Comparison of ENCODE assay signal across 17 cellular contexts in genomic region chr11:67544591-67545242, GRCh38. TPM values are rescaled to one million over a fixed set of nuclear protein-coding genes. Genes with fewer than 3 reads are reported as not detected.
DNase-seq lines count a peak whose midpoint lies in the region; TF ChIP-seq lines count a peak whose summit lies in the region.
"Had no signal": no experiment of that assay in that cellular context is flagged by ENCODE, and none has a peak within 500 bp of the region (broad histone marks: within the 10 kb centered on the region; RNA-seq: fewer than 3 reads in every experiment).

No MANE protein-coding gene starts in this region.

- TF ChIP-seq CTCF in Calu3 (IDR thresholded peaks at IDR 0.05; ENCODE audit: unreplicated experiment), result no peak

- no peaks in the 10 kb centered on the region for H3K27me3 Mint-ChIP-seq in Calu3 (ENCODE audit: unreplicated experiment)

- H3K27ac Mint-ChIP-seq in Calu3 (ENCODE audit: unreplicated experiment), result peak overlapping the region; percentile 30
- H3K27ac Mint-ChIP-seq: effector memory CD8-positive, alpha-beta T cell; HFFc6; IgD-negative memory B cell had no signal

- DNase-seq in Calu3 (peak; percentile 38), SW480 (ENCODE audit: low spot score) (peak; percentile 79), kidney tubule cell (ENCODE audit: low spot score) (peak; percentile 86), pons (ENCODE audit: low spot score) (peak; percentile 13), KG1 (lab: John Stamatoyannopoulos, UW) (no peak), NCI-H748 treated with DMSO at 0.1 percent for 48 hours (lab: John Stamatoyannopoulos, UW) (no peak), NCI-H82 treated with DMSO at 0.1 percent for 48 hours (lab: John Stamatoyannopoulos, UW; ENCODE audit: unreplicated experiment) (no peak)
- no peak for DNase-seq in stimulated activated CD4-positive, alpha-beta T cell treated with anti-CD3 and anti-CD28 coated beads, Interleukin-15, amount 100 ng/mL, for 24 hours
- DNase-seq: activated T-cell treated with anti-CD3 and anti-CD28 coated beads, Interleukin-2, amount 50 U/mL, for 1 hour; effector memory CD8-positive, alpha-beta T cell; foreskin fibroblast; HFFc6; midbrain had no signal

- BruUV-seq in Calu3 (replicated peaks; lab: Mats Ljungman, UMichigan), result no TSS peak

- H3K4me1 Mint-ChIP-seq in Calu3 (ENCODE audit: low read depth, unreplicated experiment), result peaks cover 17% of the 10 kb centered on the region

- CTCF ChIA-PET in Calu3 (lab: Charles Lee), result interaction anchor here (0.7 kb wide), 1 partner anchor 26 kb away, joined by 3 read pairs; no protein-coding TSS in a partner anchor

- no peaks in the 10 kb centered on the region for H3K36me3 Mint-ChIP-seq in Calu3 (ENCODE audit: insufficient read depth, unreplicated experiment)
- H3K36me3 Mint-ChIP-seq: activated naive CD4-positive, alpha-beta T cell treated with anti-CD3 and anti-CD28 coated beads, Interleukin-2, amount 50 U/mL, for 72 hours; IgD-negative memory B cell had no signal

- peak overlapping the region; percentile 32 for H3K4me3 Mint-ChIP-seq in Calu3 (ENCODE audit: low read depth, unreplicated experiment)
- H3K4me3 Mint-ChIP-seq: effector memory CD8-positive, alpha-beta T cell; HFFc6 had no signal

- intact Hi-C loops in Calu3 (cut with micrococcal nuclease; ENCODE audit: unreplicated experiment), result no loop called here

- no peaks in the 10 kb centered on the region for H3K9me3 Mint-ChIP-seq in Calu3 (ENCODE audit: low read depth, unreplicated experiment)
- H3K9me3 Mint-ChIP-seq: activated naive CD4-positive, alpha-beta T cell treated with anti-CD3 and anti-CD28 coated beads, Interleukin-2, amount 50 U/mL, for 72 hours; effector memory CD8-positive, alpha-beta T cell; HFFc6; IgD-negative memory B cell had no signal

RNA-seq across cellular contexts. Expression of gene CABP2, which starts 21.5 kb away (rescaled TPM):
- not detected in 2 replicates for total RNA-seq in Calu3 (2022)
- total RNA-seq: activated naive CD4-positive, alpha-beta T cell treated with anti-CD3 and anti-CD28 coated beads, Interleukin-2, amount 50 U/mL, for 72 hours; HFFc6; ovary; stomach had no signal

RNA-seq across cellular contexts. Expression of gene CDK2AP2, which starts 36.8 kb away (rescaled TPM):
- 59.7 and 64.7 TPM in 2 replicates for total RNA-seq in Calu3 (2022)

RNA-seq across cellular contexts. Expression of gene GSTP1, which starts 38.9 kb away (rescaled TPM):
- 777 and 838 TPM in 2 replicates for total RNA-seq in Calu3 (2022)

RNA-seq across cellular contexts. Expression of gene PITPNM1, which starts 39.6 kb away (rescaled TPM):
- 70.5 and 84.1 TPM in 2 replicates for total RNA-seq in Calu3 (2022)

Comparison
In these comparisons a context has a peak if more than half of its experiments do, and no peak if none do; other contexts are left out.
1. DNase-seq: peak in Calu3 (single experiment), SW480 (single experiment), kidney tubule cell (single experiment) and pons (single experiment); none in KG1 (single experiment), NCI-H748 treated with DMSO at 0.1 percent for 48 hours (single experiment), NCI-H82 treated with DMSO at 0.1 percent for 48 hours (single experiment) and stimulated activated CD4-positive, alpha-beta T cell treated with anti-CD3 and anti-CD28 coated beads, Interleukin-15, amount 100 ng/mL, for 24 hours (single experiment).